Comparison of ENCODE assay signal across 19 cellular contexts in the genomic region with DNA sequence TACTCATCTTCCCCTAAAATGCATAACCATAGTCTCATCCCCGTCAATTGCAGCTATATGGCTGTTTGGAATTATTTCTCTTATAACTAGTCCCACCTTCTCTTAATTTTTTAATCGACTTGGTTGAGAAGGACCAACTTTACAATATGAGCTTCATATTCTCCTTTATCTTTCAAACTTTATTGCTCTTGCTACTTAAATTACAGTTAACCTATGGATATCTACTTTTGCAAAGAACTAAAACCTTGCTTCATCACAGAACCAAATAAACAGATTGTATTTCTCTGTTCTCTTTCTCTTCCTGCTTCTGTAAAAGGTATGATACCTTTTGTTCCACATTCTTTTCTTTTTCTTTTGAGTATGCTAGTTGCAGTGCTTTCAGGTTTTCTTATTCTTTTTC. TPM values are rescaled to one million over a fixed set of nuclear protein-coding genes. Genes with fewer than 3 reads are reported as not detected.
DNase-seq lines count a peak whose midpoint lies in the region; ATAC-seq, FAIRE-seq and TF ChIP-seq lines count a peak whose summit lies in the region.
"Had no signal": no experiment of that assay in that cellular context is flagged by ENCODE, and none has a peak within 500 bp of the region (broad histone marks: within the 10 kb centered on the region; RNA-seq: fewer than 3 reads in every experiment).

No MANE protein-coding gene starts in this region.

- TF ChIP-seq EP300 in GM12878 (IDR thresholded peaks at IDR 0.05; ENCODE audit: borderline replicate concordance in 1 of 2, control insufficient read depth in 1 of 2, low read depth in 2 of 2, low read length in 2 of 2), result no peak

- in situ Hi-C loops in GM12878 (cut with MboI), result no loop called here

- TF ChIP-seq CTCF in cardiac muscle cell (IDR thresholded peaks at IDR 0.05; ENCODE audit: low read depth, low read length) (no peak), OCI-LY3 (IDR thresholded peaks at IDR 0.05; ENCODE audit: low read depth, low read length) (no peak), GM12878 (IDR thresholded peaks at IDR 0.05 in 2 of 3, conservative IDR thresholded peaks at IDR 0.05 in 1 of 3; ENCODE audit: control insufficient read depth in 2 of 3, extremely low read depth in 1 of 3, insufficient read depth in 1 of 3, low read depth in 3 of 3, low read length in 3 of 3) (no peak), GM10266 (IDR thresholded peaks at IDR 0.05; ENCODE audit: control insufficient read depth, insufficient read depth, low read depth, missing control alignments) (no peak)

- H3K9me3 ChIP-seq in cardiac muscle cell (ENCODE audit: low read depth) (no peaks in the 10 kb centered on the region), right cardiac atrium (ENCODE audit: control insufficient read depth, low read length) (no peaks in the 10 kb centered on the region), OCI-LY3 (ENCODE audit: insufficient read depth, low read length) (no peaks in the 10 kb centered on the region), GM12878 (replicated peaks; ENCODE audit: control insufficient read depth, insufficient read depth, low read length) (no peaks in the 10 kb centered on the region)
- H3K9me3 ChIP-seq: gastroesophageal sphincter, left ventricle myocardium inferior, vagina had no signal

- H3K79me2 ChIP-seq in OCI-LY3 (ENCODE audit: low read length), result peaks cover 31% of the 10 kb centered on the region
- H3K79me2 ChIP-seq in GM12878 (ENCODE audit: control insufficient read depth, insufficient read depth, low read length), result peaks cover 89% of the 10 kb centered on the region

- no peak for FAIRE-seq in GM12878 (lab: Jason Lieb, UNC)
- FAIRE-seq: D721Med, TTC549 had no signal

- H3K9ac ChIP-seq in OCI-LY3 (ENCODE audit: low read length), result peak overlapping the region; percentile 68
- peak overlapping the region; percentile 100 for H3K9ac ChIP-seq in GM12878 (ENCODE audit: control insufficient read depth, insufficient read depth, low read length)

- 95% methylated on average over 2 of the region's 2 CpGs for WGBS in right cardiac atrium
- 37% methylated on average over 2 of the region's 2 CpGs for WGBS in GM12878 (ENCODE audit: insufficient coverage, insufficient replicate concordance, low lambda C conversion rate, missing lambda C conversion rate)

- intact Hi-C loops in right cardiac atrium (cut with DNase I), result no loop called here
- intact Hi-C loops in GM12878 (cut with micrococcal nuclease; ENCODE audit: unreplicated experiment), result loop anchor here (1.0 kb wide), 2 partner anchors 17 to 64 kb away; no protein-coding TSS in a partner anchor

- H3K4me3 ChIP-seq in cardiac muscle cell (peak overlapping the region; percentile 11), right cardiac atrium (ENCODE audit: low read length) (no peak overlapping the region), OCI-LY3 (ENCODE audit: low read length) (peak overlapping the region; percentile 73), GM12878 (peak overlapping the region; percentile 62)
- H3K4me3 ChIP-seq: gastroesophageal sphincter, left ventricle myocardium inferior, vagina had no signal

- H3K4me1 ChIP-seq in cardiac muscle cell (ENCODE audit: low read depth) (peaks cover 31% of the 10 kb centered on the region), right cardiac atrium (ENCODE audit: control insufficient read depth, insufficient read depth, low read length) (peaks cover 5% of the 10 kb centered on the region), OCI-LY3 (ENCODE audit: low read length) (peaks cover 55% of the 10 kb centered on the region), GM12878 (ENCODE audit: control insufficient read depth, insufficient read depth, low read length) (peaks cover 28% of the 10 kb centered on the region)

- TF ChIP-seq POLR2A in GM12878 (IDR thresholded peaks at IDR 0.05; ENCODE audit: low read depth, low read length), result no peak

- CTCF ChIA-PET in GM12878 (lab: Yijun Ruan, JAX), result interaction anchor here (0.6 to 14.2 kb wide), 6 partner anchors 16 to 374 kb away, joined by 3 to 185 read pairs (median 4); no protein-coding TSS in a partner anchor

- POLR2A ChIA-PET in GM12878 (lab: Charles Lee), result interaction anchor here (0.9 to 3.9 kb wide), 5 partner anchors 17 to 85 kb away, joined by 3 to 29 read pairs (median 4); no protein-coding TSS in a partner anchor

- ATAC-seq in right cardiac atrium (no peak), GM12878 (no peak)
- ATAC-seq: gastroesophageal sphincter had no signal

- TF ChIP-seq RAD21 in GM12878 (IDR thresholded peaks at IDR 0.05; ENCODE audit: insufficient read depth, low read depth, low read length), result no peak

- DNase-seq in cardiac muscle cell (ENCODE audit: low read depth in 1 of 2, low spot score in 1 of 2) (no peak), right cardiac atrium (no peak), GM12878 (ENCODE audit: low read depth, low spot score) (no peak), amniotic stem cell (lab: John Stamatoyannopoulos, UW) (no peak), D341Med (ENCODE audit: low spot score) (no peak), T1000 (lab: John Stamatoyannopoulos, UW) (no peak), GM10266 (ENCODE audit: extremely low spot score) (no peak)
- DNase-seq: amygdala, GF-D8, left ventricle myocardium inferior, NCI-H1417 treated with DMSO at 0.1 percent for 48 hours, NCI-H345, posterior cingulate gyrus had no signal

- H3K27ac ChIP-seq in cardiac muscle cell (peak overlapping the region; percentile 61), right cardiac atrium (ENCODE audit: low read length) (no peak overlapping the region), OCI-LY3 (ENCODE audit: low read length) (peak overlapping the region; percentile 92), GM12878 (ENCODE audit: control insufficient read depth, insufficient read depth) (peak overlapping the region; percentile 99)
- H3K27ac ChIP-seq: epithelial cell of prostate, gastroesophageal sphincter, left ventricle myocardium inferior, vagina had no signal

- H2AFZ ChIP-seq in OCI-LY3 (ENCODE audit: low read depth, low read length) (no peak overlapping the region), GM12878 (ENCODE audit: control insufficient read depth, low read depth, low read length) (no peak overlapping the region; the same call in 1 of the 2 replicates)

- SMC1A ChIA-PET in GM12878 (lab: Charles Lee; ENCODE audit: uncharacterized antibody, unreplicated experiment), result interaction anchor here (0.6 to 5.7 kb wide), 15 partner anchors 10 to 141 kb away, joined by 3 to 50 read pairs (median 4); no protein-coding TSS in a partner anchor

- RAD21 ChIA-PET in GM12878 (lab: Charles Lee; ENCODE audit: unreplicated experiment), result interaction anchor here (0.6 to 12.2 kb wide), 8 partner anchors 11 to 350 kb away, joined by 3 to 201 read pairs (median 4); no protein-coding TSS in a partner anchor

- no peaks in the 10 kb centered on the region for H3K27me3 ChIP-seq in cardiac muscle cell
- H3K27me3 ChIP-seq in right cardiac atrium (ENCODE audit: control insufficient read depth, insufficient read depth), result no peaks in the 10 kb centered on the region
- H3K27me3 ChIP-seq in OCI-LY3 (ENCODE audit: low read depth, low read length), result no peaks in the 10 kb centered on the region
- H3K27me3 ChIP-seq in GM12878 (replicated peaks in 1 of 2; ENCODE audit: control insufficient read depth in 2 of 2, insufficient read depth in 2 of 2, low read length in 1 of 2), result no peaks in the 10 kb centered on the region
- H3K27me3 ChIP-seq: gastroesophageal sphincter, vagina had no signal

- no peaks in the 10 kb centered on the region for H3K36me3 ChIP-seq in cardiac muscle cell
- peaks cover 3% of the 10 kb centered on the region for H3K36me3 ChIP-seq in OCI-LY3 (replicated peaks; ENCODE audit: low read depth, low read length)
- H3K36me3 ChIP-seq in GM12878 (ENCODE audit: control insufficient read depth in 2 of 2, insufficient read depth in 2 of 2, low read length in 1 of 2), result no peaks in the 10 kb centered on the region
- H3K36me3 ChIP-seq: gastroesophageal sphincter, left ventricle myocardium inferior, vagina had no signal

- H3K4me2 ChIP-seq in OCI-LY3 (ENCODE audit: low read length) (peak overlapping the region; percentile 93), GM12878 (ENCODE audit: control insufficient read depth, insufficient read depth) (peak overlapping the region; percentile 58)

- H4K20me1 ChIP-seq in OCI-LY3 (ENCODE audit: insufficient read depth, low read length) (no peaks in the 10 kb centered on the region), GM12878 (ENCODE audit: control insufficient read depth, insufficient read depth) (no peaks in the 10 kb centered on the region)

- no TSS peak for BruUV-seq in GM12878 (replicated peaks; lab: Mats Ljungman, UMichigan)

RNA-seq across cellular contexts. Expression of a gene that starts 6.1 kb away (rescaled TPM):
- total RNA-seq in cardiac muscle cell, result 415 and 468 TPM in 2 replicates
- 486 and 570 TPM in 2 replicates for polyA plus RNA-seq in cardiac muscle cell
- 10 to 100 TPM; 31.9 to 39.9 (median 37.8) TPM for total RNA-seq in right cardiac atrium
- polyA plus RNA-seq in right cardiac atrium, result 41.0 TPM
- total RNA-seq in GM12878 (2013; cell fraction: nucleolus; rRNA removed), result 48.2 and 52.6 TPM in 2 replicates
- total RNA-seq in GM12878 (2014; rRNA removed), result 57.0 and 70.6 TPM in 2 replicates
- 57.6 and 58.5 TPM in 2 replicates for total RNA-seq in GM12878 (2014; rRNA removed; fragmentation: Illumina TruSeq; extraction: Trizol)
- 50.5 and 51.3 TPM in 2 replicates for total RNA-seq in GM12878 (2021)
- 28.8 TPM for polyA plus RNA-seq in GM12878 (2011; ENCODE audit: low read depth)
- 70.6 and 82.5 TPM in 2 replicates for polyA plus RNA-seq in GM12878 (2011; rRNA removed)
- polyA plus RNA-seq in GM12878 (2011; cell fraction: cytosol; rRNA removed), result 46.0 and 56.9 TPM in 2 replicates
- polyA plus RNA-seq in GM12878 (2011; cell fraction: nucleus; rRNA removed), result 27.6 and 29.1 TPM in 2 replicates
- 35.8 and 39.6 TPM in 2 replicates for polyA plus RNA-seq in GM12878 (2012)
- polyA plus RNA-seq in GM12878 (2014; fragmentation: Illumina TruSeq; extraction: Trizol), result 59.7 and 59.9 TPM in 2 replicates
- 10 to 100 TPM; 64.2 to 70.7 TPM for polyA plus RNA-seq in GM12878 (2014; fragmentation: Nextera tagmentation; extraction: Ambion mirVana)
- 78.5 and 82.9 TPM in 2 replicates for polyA plus RNA-seq in GM12878 (2014; rRNA removed)
- 100 to 1,000 TPM; 100 to 115 TPM for polyA plus RNA-seq in GM12878 (2016; fragmentation: Nextera tagmentation; extraction: Ambion mirVana)
- 35.8 and 46.9 TPM in 2 replicates for polyA minus RNA-seq in GM12878 (2011; rRNA and poly(A)+ RNA removed)
- polyA minus RNA-seq in GM12878 (2011; cell fraction: cytosol; rRNA and poly(A)+ RNA removed), result 11.2 and 18.3 TPM in 2 replicates
- polyA minus RNA-seq in GM12878 (2011; cell fraction: nucleus; rRNA and poly(A)+ RNA removed), result 15.2 and 25.0 TPM in 2 replicates

RNA-seq across cellular contexts. Expression of a gene that starts 42.6 kb away (rescaled TPM):
- total RNA-seq in cardiac muscle cell, result 19.2 and 21.6 TPM in 2 replicates
- 43.0 and 48.7 TPM in 2 replicates for polyA plus RNA-seq in cardiac muscle cell
- 10 to 100 TPM; 26.8 to 33.1 (median 29.7) TPM for total RNA-seq in right cardiac atrium
- polyA plus RNA-seq in right cardiac atrium, result 11.7 TPM
- 25.8 and 29.0 TPM in 2 replicates for total RNA-seq in GM12878 (2013; cell fraction: nucleolus; rRNA removed)
- 15.6 and 20.2 TPM in 2 replicates for total RNA-seq in GM12878 (2014; rRNA removed)
- total RNA-seq in GM12878 (2014; rRNA removed; fragmentation: Illumina TruSeq; extraction: Trizol), result 29.5 and 31.9 TPM in 2 replicates
- 31.3 and 34.5 TPM in 2 replicates for total RNA-seq in GM12878 (2021)
- polyA plus RNA-seq in GM12878 (2011; ENCODE audit: low read depth), result 8.6 TPM
- polyA plus RNA-seq in GM12878 (2011; rRNA removed), result 34.7 and 71.2 TPM in 2 replicates
- polyA plus RNA-seq in GM12878 (2011; cell fraction: cytosol; rRNA removed), result 11.0 and 11.5 TPM in 2 replicates
- 10.6 and 12.5 TPM in 2 replicates for polyA plus RNA-seq in GM12878 (2011; cell fraction: nucleus; rRNA removed)
- polyA plus RNA-seq in GM12878 (2012), result 11.8 and 18.2 TPM in 2 replicates
- polyA plus RNA-seq in GM12878 (2014; fragmentation: Illumina TruSeq; extraction: Trizol), result 35.3 and 46.3 TPM in 2 replicates
- polyA plus RNA-seq in GM12878 (2014; fragmentation: Nextera tagmentation; extraction: Ambion mirVana), result 10 to 100 TPM; 11.9 to 12.7 TPM
- polyA plus RNA-seq in GM12878 (2014; rRNA removed), result 18.1 and 25.6 TPM in 2 replicates
- polyA plus RNA-seq in GM12878 (2016; fragmentation: Nextera tagmentation; extraction: Ambion mirVana), result 10 to 100 TPM; 51.6 to 56.5 TPM
- polyA minus RNA-seq in GM12878 (2011; rRNA and poly(A)+ RNA removed), result 17.7 and 26.9 TPM in 2 replicates
- 12.4 and 13.1 TPM in 2 replicates for polyA minus RNA-seq in GM12878 (2011; cell fraction: cytosol; rRNA and poly(A)+ RNA removed)
- 7.1 and 13.9 TPM in 2 replicates for polyA minus RNA-seq in GM12878 (2011; cell fraction: nucleus; rRNA and poly(A)+ RNA removed)
